Comparison of ENCODE assay signal across 18 cellular contexts in the genomic region with DNA sequence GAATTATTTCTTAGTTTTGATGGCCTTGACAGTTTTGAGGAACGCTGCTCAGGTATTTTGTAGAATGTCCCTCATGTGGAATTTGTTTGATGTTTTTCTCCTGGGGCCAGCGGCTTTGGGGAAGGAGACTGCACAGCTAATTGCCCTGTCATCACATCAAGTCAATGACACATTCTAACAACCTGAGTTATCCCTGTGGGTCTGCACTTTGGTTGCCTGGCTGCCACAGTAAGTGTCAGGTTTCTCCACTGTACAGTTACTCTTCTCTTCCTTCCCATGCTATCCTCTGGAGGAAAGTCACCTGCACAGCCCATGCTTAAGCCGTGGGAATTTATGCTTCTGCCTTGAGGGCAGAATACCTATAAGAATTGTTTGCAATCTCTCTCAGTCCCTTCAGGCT. TPM values are rescaled to one million over a fixed set of nuclear protein-coding genes. Genes with fewer than 3 reads are reported as not detected.
A peak's percentile ranks its signal among the peaks of the same experiment; 100 is the strongest.
DNase-seq lines count a peak whose midpoint lies in the region; ATAC-seq and TF ChIP-seq lines count a peak whose summit lies in the region.
"Had no signal": no experiment of that assay in that cellular context is flagged by ENCODE, and none has a peak within 500 bp of the region (broad histone marks: within the 10 kb centered on the region; RNA-seq: fewer than 3 reads in every experiment).

No MANE protein-coding gene starts in this region.

- no peaks in the 10 kb centered on the region for H3K9me3 ChIP-seq in PC-3 (ENCODE audit: low read length)
- H3K9me3 ChIP-seq: BLaER1 treated with 17β-estradiol and CSF1 and Interleukin-3, amounts not matched to agents 10 nM and 100 nM had no signal

- no peak overlapping the region for H2AFZ ChIP-seq in PC-3 (ENCODE audit: low read length)

- ATAC-seq in PC-3 (peak; percentile 45), HG03135 (IDR thresholded peaks at IDR 0.05; ENCODE audit: unreplicated experiment) (no peak)

- no peak overlapping the region for H3K4me3 ChIP-seq in PC-3 (ENCODE audit: low read length)
- H3K4me3 ChIP-seq: BLaER1 treated with 17β-estradiol and CSF1 and Interleukin-3, amounts not matched to agents 10 nM and 100 nM had no signal

- peak; percentile 8 to 59 (median 58) for DNase-seq in NCI-H1417 (lab: John Stamatoyannopoulos, UW)
- no peak for DNase-seq in NCI-H1417 treated with DMSO at 0.1 percent for 48 hours (lab: John Stamatoyannopoulos, UW)
- peak; percentile 51 for DNase-seq in NCI-H1436 treated with DMSO at 0.1 percent for 48 hours (lab: John Stamatoyannopoulos, UW)
- peak; percentile 22 for DNase-seq in PC-3
- DNase-seq in left kidney (ENCODE audit: low read depth, low spot score) = peak; percentile 91
- DNase-seq in activated naive CD4-positive, alpha-beta T cell (lab: John Stamatoyannopoulos, UW) = no peak
- no peak for DNase-seq in central memory CD4-positive, alpha-beta T cell
- DNase-seq: GDM1, NCI-H1694, NCI-H2227 treated with DMSO at 0.1 percent for 48 hours, NCI-H774, SIG-M5 had no signal

- intact Hi-C loops in PC-3 (cut with micrococcal nuclease) = no loop called here

- no peak overlapping the region for H3K9ac ChIP-seq in PC-3 (ENCODE audit: low read length)
- H3K9ac ChIP-seq: BLaER1 treated with 17β-estradiol and CSF1 and Interleukin-3, amounts not matched to agents 10 nM and 100 nM had no signal

- H3K9me2 ChIP-seq in PC-3 (replicated peaks; ENCODE audit: low read length) = no peaks in the 10 kb centered on the region

- no peaks in the 10 kb centered on the region for H3K36me3 ChIP-seq in PC-3 (ENCODE audit: low read depth, low read length)
- H3K36me3 ChIP-seq: BLaER1 treated with 17β-estradiol and CSF1 and Interleukin-3, amounts not matched to agents 10 nM and 100 nM had no signal

- H4K20me1 ChIP-seq in PC-3 (ENCODE audit: low read length) = no peaks in the 10 kb centered on the region
- H4K20me1 ChIP-seq: BLaER1 treated with 17β-estradiol and CSF1 and Interleukin-3, amounts not matched to agents 10 nM and 100 nM had no signal

- no peak for TF ChIP-seq CTCF in PC-3 (conservative IDR thresholded peaks at IDR 0.05; ENCODE audit: low read depth, low read length)

- POLR2A ChIA-PET in PC-3 (lab: Charles Lee; ENCODE audit: unreplicated experiment) = no interaction called here

- H3K27ac ChIP-seq in PC-3 (ENCODE audit: low read length) = no peak overlapping the region
- H3K27ac ChIP-seq: BLaER1 treated with 17β-estradiol and CSF1 and Interleukin-3, amounts not matched to agents 10 nM and 100 nM had no signal

- H3K79me2 ChIP-seq in PC-3 (ENCODE audit: low read length) = no peaks in the 10 kb centered on the region

- H3K27me3 ChIP-seq in PC-3 (ENCODE audit: low read length) = peaks cover 32% of the 10 kb centered on the region
- H3K27me3 ChIP-seq: BLaER1 treated with 17β-estradiol and CSF1 and Interleukin-3, amounts not matched to agents 10 nM and 100 nM had no signal

- no peaks in the 10 kb centered on the region for H3F3A ChIP-seq in PC-3 (ENCODE audit: low read length, unreplicated experiment)

- H3K4me1 ChIP-seq in PC-3 (ENCODE audit: insufficient read depth, low read length) = peaks cover 12% of the 10 kb centered on the region; the same call in 1 of the 2 replicates

- no peak overlapping the region for H3K4me2 ChIP-seq in PC-3 (ENCODE audit: low read length)
- H3K4me2 ChIP-seq: BLaER1 treated with 17β-estradiol and CSF1 and Interleukin-3, amounts not matched to agents 10 nM and 100 nM had no signal

- CTCF ChIA-PET in PC-3 (lab: Charles Lee) = no interaction called here

- no TSS peak for BruUV-seq in PC-3 (replicated peaks; lab: Mats Ljungman, UMichigan)

RNA-seq across cellular contexts. Expression of a gene that starts 1.4 kb away (rescaled TPM):
- not detected in 2 replicates for total RNA-seq in PC-3 (2014; rRNA removed)
- total RNA-seq: A172; LHCN-M2; RPMI7951; T-helper 2 cell treated with Interferon-gamma antibody and Interleukin-4, amounts not matched to agents 100 ng/mL and 5 ng/mL, for 36 hours had no signal

RNA-seq across cellular contexts. Expression of a gene that starts 25.8 kb away (rescaled TPM):
- not detected in 2 replicates for total RNA-seq in PC-3 (2014; rRNA removed)
- total RNA-seq: A172, LHCN-M2, RPMI7951 had no signal

RNA-seq across cellular contexts. Expression of a gene that starts 59.7 kb away (rescaled TPM):
- 0.98 TPM in 1 of 2 replicates, not detected in the other for total RNA-seq in PC-3 (2014; rRNA removed)
- total RNA-seq: A172; RPMI7951; T-helper 2 cell treated with Interferon-gamma antibody and Interleukin-4, amounts not matched to agents 100 ng/mL and 5 ng/mL, for 36 hours had no signal

Comparison
In these comparisons a context has a peak if more than half of its experiments do, and no peak if none do; other contexts are left out.
1. DNase-seq: peak in NCI-H1417 (3 of 3), NCI-H1436 treated with DMSO at 0.1 percent for 48 hours (single experiment), PC-3 (single experiment) and left kidney (single experiment); none in NCI-H1417 treated with DMSO at 0.1 percent for 48 hours (single experiment), activated naive CD4-positive, alpha-beta T cell (0 of 4) and central memory CD4-positive, alpha-beta T cell (single experiment).